In the genomic region with DNA sequence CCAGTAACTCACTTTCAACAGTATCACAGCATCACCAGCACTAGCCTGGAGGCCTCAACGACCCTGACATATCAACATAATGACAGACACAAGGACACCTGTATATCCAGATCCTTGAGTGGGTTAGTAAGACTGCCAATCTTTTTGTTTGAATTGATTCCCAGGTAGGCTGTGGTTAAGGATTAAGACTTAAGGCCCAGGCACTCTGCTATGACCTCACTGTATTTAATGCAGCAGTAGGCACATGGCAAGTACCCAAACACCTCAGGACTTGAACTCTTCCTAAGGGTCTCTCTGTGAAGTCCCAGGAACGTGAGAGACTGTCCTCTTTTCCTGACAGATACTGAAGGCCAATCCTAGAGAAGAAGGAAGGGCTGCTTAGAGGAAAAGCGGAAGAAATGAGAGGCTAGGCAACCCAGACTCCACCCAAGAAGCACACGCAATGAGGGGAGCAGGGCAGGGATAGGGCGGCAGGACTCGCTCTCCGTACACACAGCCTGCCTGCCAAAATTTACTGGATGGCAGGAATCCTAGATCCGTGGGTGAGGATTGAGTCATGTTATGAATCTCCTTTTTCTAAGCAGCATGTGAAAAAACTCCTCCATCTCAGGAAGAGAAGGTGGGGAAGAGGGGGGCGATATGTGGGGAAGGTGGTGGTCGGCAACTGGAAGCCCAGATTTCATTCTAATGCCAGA, we compare ENCODE assay signal across 9 cellular contexts.
DNase-seq lines count a peak whose midpoint lies in the region; ATAC-seq and TF ChIP-seq lines count a peak whose summit lies in the region.
"Had no signal": no experiment of that assay in that cellular context is flagged by ENCODE, and none has a peak within 500 bp of the region (broad histone marks: within the 10 kb centered on the region; RNA-seq: fewer than 3 reads in every experiment).

No MANE protein-coding gene starts in this region.

- DNase-seq in GM04503 (ENCODE audit: low read depth) (peak; percentile 88), anterior cingulate cortex (lab: John Stamatoyannopoulos, UW) (peak in 49 of 58 donors; percentile 7 to 87 (median 54)), right cardiac atrium (peak; percentile 78 to 87 (median 79)), skeletal muscle cell (ENCODE audit: low read depth) (peak; percentile 74), GDM1 (lab: John Stamatoyannopoulos, UW) (no peak), NCI-H345 (lab: John Stamatoyannopoulos, UW) (no peak), natural killer cell (no peak)
- DNase-seq: stimulated activated naive CD8-positive, alpha-beta T cell treated with anti-CD3 and anti-CD28 coated beads, Interleukin-15, amount 100 ng/mL, for 72 hours had no signal

- 57% methylated on average over 10 of the region's 10 CpGs for WGBS in right cardiac atrium

- no peaks in the 10 kb centered on the region for H3K9me3 ChIP-seq in right cardiac atrium (ENCODE audit: control insufficient read depth, low read length)

- no peaks in the 10 kb centered on the region for H3K4me1 Mint-ChIP-seq in natural killer cell
- H3K4me1 Mint-ChIP-seq: stimulated activated naive CD8-positive, alpha-beta T cell treated with anti-CD3 and anti-CD28 coated beads, Interleukin-15, amount 100 ng/mL, for 72 hours had no signal

- H3K9me3 Mint-ChIP-seq in natural killer cell: no peaks in the 10 kb centered on the region
- H3K9me3 Mint-ChIP-seq: stimulated activated naive CD8-positive, alpha-beta T cell treated with anti-CD3 and anti-CD28 coated beads, Interleukin-15, amount 100 ng/mL, for 72 hours had no signal

- H3K27ac ChIP-seq in right cardiac atrium (ENCODE audit: low read length): peak overlapping the region; percentile 48

- H3K27ac Mint-ChIP-seq in natural killer cell: no peak overlapping the region

- peak; percentile 95 to 96 for ATAC-seq in right cardiac atrium
- ATAC-seq in natural killer cell: no peak
- ATAC-seq in HG02588 (IDR thresholded peaks at IDR 0.05; ENCODE audit: unreplicated experiment): no peak
- ATAC-seq: stimulated activated naive CD8-positive, alpha-beta T cell treated with anti-CD3 and anti-CD28 coated beads, Interleukin-15, amount 100 ng/mL, for 72 hours had no signal

- H3K27me3 ChIP-seq in right cardiac atrium (ENCODE audit: control insufficient read depth, insufficient read depth): no peaks in the 10 kb centered on the region

- H3K4me3 Mint-ChIP-seq in natural killer cell: no peak overlapping the region
- H3K4me3 Mint-ChIP-seq: stimulated activated naive CD8-positive, alpha-beta T cell treated with anti-CD3 and anti-CD28 coated beads, Interleukin-15, amount 100 ng/mL, for 72 hours had no signal

- intact Hi-C loops in right cardiac atrium (cut with DNase I) (no loop called here), natural killer cell (cut with micrococcal nuclease) (no loop called here)

- no peak for TF ChIP-seq CTCF in natural killer cell (IDR thresholded peaks at IDR 0.05)

- no peaks in the 10 kb centered on the region for H3K27me3 Mint-ChIP-seq in natural killer cell (ENCODE audit: low read depth in 2 of 2)
- H3K27me3 Mint-ChIP-seq: stimulated activated naive CD8-positive, alpha-beta T cell treated with anti-CD3 and anti-CD28 coated beads, Interleukin-15, amount 100 ng/mL, for 72 hours had no signal

- H3K4me3 ChIP-seq in right cardiac atrium (ENCODE audit: low read length) (no peak overlapping the region), skeletal muscle cell (ENCODE audit: low read depth, low read length) (no peak overlapping the region)

- H3K36me3 Mint-ChIP-seq in natural killer cell: no peaks in the 10 kb centered on the region

- H3K4me1 ChIP-seq in right cardiac atrium (ENCODE audit: control insufficient read depth, insufficient read depth, low read length): peaks cover 3% of the 10 kb centered on the region

Comparison
In these comparisons a context has a peak if more than half of its experiments do, and no peak if none do; other contexts are left out.
1. DNase-seq: peak in GM04503 (single experiment), anterior cingulate cortex (49 of 58), right cardiac atrium (3 of 3) and skeletal muscle cell (single experiment); none in GDM1 (single experiment), NCI-H345 (single experiment) and natural killer cell (single experiment).
2. ATAC-seq: peak in right cardiac atrium (2 of 2); none in natural killer cell (0 of 3) and HG02588 (single experiment).